In the genomic region with DNA sequence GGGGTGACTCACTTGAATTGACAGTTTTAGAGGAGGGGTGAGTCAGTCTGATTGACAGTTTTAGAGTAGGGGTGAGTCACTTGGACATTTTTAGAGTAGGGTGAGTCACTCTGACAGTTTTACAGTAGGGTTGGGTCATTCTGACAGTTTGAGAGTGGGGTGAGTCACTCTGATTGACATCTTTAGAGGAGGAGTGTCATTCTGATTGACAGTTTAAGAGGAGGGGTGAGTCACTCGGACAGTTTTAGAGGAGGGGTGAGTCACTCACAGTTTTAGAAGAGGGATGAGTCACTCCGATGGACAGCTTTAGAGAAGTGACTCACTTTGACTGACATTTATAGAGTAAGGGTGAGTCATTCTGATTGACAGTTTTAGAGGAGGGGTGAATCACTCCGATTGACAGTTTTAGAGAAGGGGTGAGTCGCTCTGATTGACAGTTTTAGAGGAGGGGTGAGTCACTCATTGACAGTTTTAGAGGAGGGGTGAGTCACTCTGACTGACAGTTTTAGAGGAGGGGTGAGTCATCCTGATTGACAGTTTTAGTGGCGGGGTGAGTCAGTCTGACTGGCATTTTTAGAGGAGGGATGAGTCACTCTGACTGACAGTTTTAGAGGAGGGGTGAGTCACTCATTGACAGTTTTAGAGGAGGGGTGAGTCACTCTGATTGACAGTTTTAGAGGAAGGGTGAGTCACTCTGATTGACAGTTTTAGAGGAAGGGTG, we compare ENCODE assay signal across 14 cellular contexts.
DNase-seq lines count a peak whose midpoint lies in the region; ATAC-seq and TF ChIP-seq lines count a peak whose summit lies in the region.
"Had no signal": no experiment of that assay in that cellular context is flagged by ENCODE, and none has a peak within 500 bp of the region (broad histone marks: within the 10 kb centered on the region; RNA-seq: fewer than 3 reads in every experiment).

No MANE protein-coding gene starts in this region.

- TF ChIP-seq POLR2A in NB4 (IDR thresholded peaks at IDR 0.05; ENCODE audit: extremely low read depth, insufficient read length): no peak
- TF ChIP-seq POLR2A in upper lobe of left lung (IDR thresholded peaks at IDR 0.05): no peak

- no peak for TF ChIP-seq CTCF in NB4 (IDR thresholded peaks at IDR 0.05; ENCODE audit: low read depth, low read length)
- no peak for TF ChIP-seq CTCF in upper lobe of left lung (IDR thresholded peaks at IDR 0.05)

- TF ChIP-seq EP300 in upper lobe of left lung (IDR thresholded peaks at IDR 0.05): no peak

- peak overlapping the region; percentile 6 for H3K4me3 Mint-ChIP-seq in activated T-cell treated with anti-CD3 and anti-CD28 coated beads, Interleukin-2, amount 50 U/mL, for 24 hours
- H3K4me3 Mint-ChIP-seq in activated naive CD8-positive, alpha-beta T cell treated with anti-CD3 and anti-CD28 coated beads, Interleukin-2, amount 50 U/mL, for 24 hours: peak overlapping the region; percentile 61

- H3K4me1 Mint-ChIP-seq in activated T-cell treated with anti-CD3 and anti-CD28 coated beads, Interleukin-2, amount 50 U/mL, for 24 hours (ENCODE audit: low read depth): peaks cover 8% of the 10 kb centered on the region
- peaks cover 11% of the 10 kb centered on the region for H3K4me1 Mint-ChIP-seq in activated naive CD8-positive, alpha-beta T cell treated with anti-CD3 and anti-CD28 coated beads, Interleukin-2, amount 50 U/mL, for 24 hours

- WGBS in upper lobe of left lung, 2 donors: 71 to 77% methylated on average over 5 of the region's 5 CpGs

- no peak overlapping the region for H3K27ac ChIP-seq in upper lobe of left lung
- H3K27ac ChIP-seq: cardiac muscle cell, gastrocnemius medialis, KMS-11, left ventricle myocardium inferior, prostate gland had no signal

- H3K4me3 ChIP-seq in NB4 (ENCODE audit: low read depth, low read length) (no peak overlapping the region), upper lobe of left lung (no peak overlapping the region)
- H3K4me3 ChIP-seq: cardiac muscle cell, gastrocnemius medialis, left ventricle myocardium inferior, prostate gland had no signal

- no peak for DNase-seq in activated T-cell treated with anti-CD3 and anti-CD28 coated beads, Interleukin-2, amount 50 U/mL, for 24 hours
- DNase-seq in activated T-cell treated with anti-CD3 and anti-CD28 coated beads, Interleukin-2, amount 50 U/mL, for 1 hour: no peak
- DNase-seq in NB4 (ENCODE audit: low read depth) (peak; percentile 47), renal cortical epithelial cell (ENCODE audit: low read depth) (peak; percentile 2), upper lobe of left lung (no peak)
- DNase-seq in activated naive CD8-positive, alpha-beta T cell treated with anti-CD3 and anti-CD28 coated beads, Interleukin-2, amount 50 U/mL, for 24 hours: no peak
- DNase-seq: activated CD4-positive, CD25-positive, alpha-beta regulatory T cell treated with anti-CD3 and anti-CD28 coated beads, Interleukin-2, amount 50 U/mL, for 72 hours; gastrocnemius medialis; left ventricle myocardium inferior had no signal

- peak; percentile 50 for ATAC-seq in activated naive CD8-positive, alpha-beta T cell treated with anti-CD3 and anti-CD28 coated beads, Interleukin-2, amount 50 U/mL, for 24 hours
- ATAC-seq in HG02798 (IDR thresholded peaks at IDR 0.05; ENCODE audit: poor library complexity, unreplicated experiment) (no peak), upper lobe of left lung (ENCODE audit: low FRiP score in 2 of 2) (no peak), HG02678 (IDR thresholded peaks at IDR 0.05; ENCODE audit: unreplicated experiment) (no peak)
- ATAC-seq: gastrocnemius medialis had no signal

- peaks cover 17% of the 10 kb centered on the region for H3K9me3 Mint-ChIP-seq in activated T-cell treated with anti-CD3 and anti-CD28 coated beads, Interleukin-2, amount 50 U/mL, for 24 hours
- H3K9me3 Mint-ChIP-seq in activated naive CD8-positive, alpha-beta T cell treated with anti-CD3 and anti-CD28 coated beads, Interleukin-2, amount 50 U/mL, for 24 hours: peaks cover 22% of the 10 kb centered on the region

- H3K27me3 Mint-ChIP-seq in activated T-cell treated with anti-CD3 and anti-CD28 coated beads, Interleukin-2, amount 50 U/mL, for 24 hours: peaks cover 4% of the 10 kb centered on the region
- no peaks in the 10 kb centered on the region for H3K27me3 Mint-ChIP-seq in activated naive CD8-positive, alpha-beta T cell treated with anti-CD3 and anti-CD28 coated beads, Interleukin-2, amount 50 U/mL, for 24 hours

- peak overlapping the region; percentile 98 for H3K27ac Mint-ChIP-seq in activated T-cell treated with anti-CD3 and anti-CD28 coated beads, Interleukin-2, amount 50 U/mL, for 24 hours
- H3K27ac Mint-ChIP-seq in activated naive CD8-positive, alpha-beta T cell treated with anti-CD3 and anti-CD28 coated beads, Interleukin-2, amount 50 U/mL, for 24 hours: peak overlapping the region; percentile 95

- H3K9me3 ChIP-seq in upper lobe of left lung: peaks cover 0 to 11% (median 0%) of the 10 kb centered on the region in 4 donors
- H3K9me3 ChIP-seq: gastrocnemius medialis, prostate gland had no signal

- H3K36me3 Mint-ChIP-seq in activated T-cell treated with anti-CD3 and anti-CD28 coated beads, Interleukin-2, amount 50 U/mL, for 24 hours (ENCODE audit: low read depth): peaks cover 8% of the 10 kb centered on the region
- H3K36me3 Mint-ChIP-seq in activated naive CD8-positive, alpha-beta T cell treated with anti-CD3 and anti-CD28 coated beads, Interleukin-2, amount 50 U/mL, for 24 hours (ENCODE audit: low read depth): peaks cover 11% of the 10 kb centered on the region

- no peaks in the 10 kb centered on the region for H3K27me3 ChIP-seq in upper lobe of left lung
- H3K27me3 ChIP-seq: cardiac muscle cell, gastrocnemius medialis had no signal

- H3K4me1 ChIP-seq in upper lobe of left lung: no peaks in the 10 kb centered on the region
- H3K4me1 ChIP-seq: gastrocnemius medialis, left ventricle myocardium inferior, prostate gland had no signal

- no peaks in the 10 kb centered on the region for H3K36me3 ChIP-seq in upper lobe of left lung
- H3K36me3 ChIP-seq: cardiac muscle cell, gastrocnemius medialis, left ventricle myocardium inferior, prostate gland had no signal

Comparison
In these comparisons a context has a peak if more than half of its experiments do, and no peak if none do; other contexts are left out.
1. DNase-seq: peak in NB4 (single experiment) and renal cortical epithelial cell (single experiment); none in activated T-cell treated with anti-CD3 and anti-CD28 coated beads, Interleukin-2, amount 50 U/mL, for 24 hours (single experiment), activated T-cell treated with anti-CD3 and anti-CD28 coated beads, Interleukin-2, amount 50 U/mL, for 1 hour (single experiment), activated naive CD8-positive, alpha-beta T cell treated with anti-CD3 and anti-CD28 coated beads, Interleukin-2, amount 50 U/mL, for 24 hours (single experiment) and upper lobe of left lung (0 of 2).